In the genomic region with DNA sequence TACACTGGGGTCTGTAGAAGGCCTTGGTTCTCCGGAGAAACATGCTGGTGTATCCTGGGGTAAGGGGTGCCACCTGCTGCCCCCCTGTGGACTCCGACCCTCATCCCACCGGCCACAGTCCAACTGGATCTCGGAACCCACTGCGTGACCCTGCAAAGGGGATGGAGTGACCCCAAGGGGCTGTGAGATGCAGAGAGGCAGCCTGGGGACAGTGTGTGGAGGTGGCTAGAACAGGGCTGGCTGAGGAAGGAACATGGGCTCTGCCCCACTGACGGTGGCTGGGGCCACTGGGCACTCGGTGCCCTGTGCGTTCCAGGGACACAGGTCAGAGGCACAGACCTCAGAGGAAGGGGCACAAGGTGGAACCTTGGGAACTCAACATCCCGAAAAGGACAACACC, we compare ENCODE assay signal across 1 cellular context.
TF ChIP-seq lines count a peak whose summit lies in the region.

No MANE protein-coding gene starts in this region.

TF ChIP-seq in GM23338, 12 proteins besides CTCF, POLR2A, EP300 and RAD21 (continued from another document):
- TF ChIP-seq, protein P1, sequence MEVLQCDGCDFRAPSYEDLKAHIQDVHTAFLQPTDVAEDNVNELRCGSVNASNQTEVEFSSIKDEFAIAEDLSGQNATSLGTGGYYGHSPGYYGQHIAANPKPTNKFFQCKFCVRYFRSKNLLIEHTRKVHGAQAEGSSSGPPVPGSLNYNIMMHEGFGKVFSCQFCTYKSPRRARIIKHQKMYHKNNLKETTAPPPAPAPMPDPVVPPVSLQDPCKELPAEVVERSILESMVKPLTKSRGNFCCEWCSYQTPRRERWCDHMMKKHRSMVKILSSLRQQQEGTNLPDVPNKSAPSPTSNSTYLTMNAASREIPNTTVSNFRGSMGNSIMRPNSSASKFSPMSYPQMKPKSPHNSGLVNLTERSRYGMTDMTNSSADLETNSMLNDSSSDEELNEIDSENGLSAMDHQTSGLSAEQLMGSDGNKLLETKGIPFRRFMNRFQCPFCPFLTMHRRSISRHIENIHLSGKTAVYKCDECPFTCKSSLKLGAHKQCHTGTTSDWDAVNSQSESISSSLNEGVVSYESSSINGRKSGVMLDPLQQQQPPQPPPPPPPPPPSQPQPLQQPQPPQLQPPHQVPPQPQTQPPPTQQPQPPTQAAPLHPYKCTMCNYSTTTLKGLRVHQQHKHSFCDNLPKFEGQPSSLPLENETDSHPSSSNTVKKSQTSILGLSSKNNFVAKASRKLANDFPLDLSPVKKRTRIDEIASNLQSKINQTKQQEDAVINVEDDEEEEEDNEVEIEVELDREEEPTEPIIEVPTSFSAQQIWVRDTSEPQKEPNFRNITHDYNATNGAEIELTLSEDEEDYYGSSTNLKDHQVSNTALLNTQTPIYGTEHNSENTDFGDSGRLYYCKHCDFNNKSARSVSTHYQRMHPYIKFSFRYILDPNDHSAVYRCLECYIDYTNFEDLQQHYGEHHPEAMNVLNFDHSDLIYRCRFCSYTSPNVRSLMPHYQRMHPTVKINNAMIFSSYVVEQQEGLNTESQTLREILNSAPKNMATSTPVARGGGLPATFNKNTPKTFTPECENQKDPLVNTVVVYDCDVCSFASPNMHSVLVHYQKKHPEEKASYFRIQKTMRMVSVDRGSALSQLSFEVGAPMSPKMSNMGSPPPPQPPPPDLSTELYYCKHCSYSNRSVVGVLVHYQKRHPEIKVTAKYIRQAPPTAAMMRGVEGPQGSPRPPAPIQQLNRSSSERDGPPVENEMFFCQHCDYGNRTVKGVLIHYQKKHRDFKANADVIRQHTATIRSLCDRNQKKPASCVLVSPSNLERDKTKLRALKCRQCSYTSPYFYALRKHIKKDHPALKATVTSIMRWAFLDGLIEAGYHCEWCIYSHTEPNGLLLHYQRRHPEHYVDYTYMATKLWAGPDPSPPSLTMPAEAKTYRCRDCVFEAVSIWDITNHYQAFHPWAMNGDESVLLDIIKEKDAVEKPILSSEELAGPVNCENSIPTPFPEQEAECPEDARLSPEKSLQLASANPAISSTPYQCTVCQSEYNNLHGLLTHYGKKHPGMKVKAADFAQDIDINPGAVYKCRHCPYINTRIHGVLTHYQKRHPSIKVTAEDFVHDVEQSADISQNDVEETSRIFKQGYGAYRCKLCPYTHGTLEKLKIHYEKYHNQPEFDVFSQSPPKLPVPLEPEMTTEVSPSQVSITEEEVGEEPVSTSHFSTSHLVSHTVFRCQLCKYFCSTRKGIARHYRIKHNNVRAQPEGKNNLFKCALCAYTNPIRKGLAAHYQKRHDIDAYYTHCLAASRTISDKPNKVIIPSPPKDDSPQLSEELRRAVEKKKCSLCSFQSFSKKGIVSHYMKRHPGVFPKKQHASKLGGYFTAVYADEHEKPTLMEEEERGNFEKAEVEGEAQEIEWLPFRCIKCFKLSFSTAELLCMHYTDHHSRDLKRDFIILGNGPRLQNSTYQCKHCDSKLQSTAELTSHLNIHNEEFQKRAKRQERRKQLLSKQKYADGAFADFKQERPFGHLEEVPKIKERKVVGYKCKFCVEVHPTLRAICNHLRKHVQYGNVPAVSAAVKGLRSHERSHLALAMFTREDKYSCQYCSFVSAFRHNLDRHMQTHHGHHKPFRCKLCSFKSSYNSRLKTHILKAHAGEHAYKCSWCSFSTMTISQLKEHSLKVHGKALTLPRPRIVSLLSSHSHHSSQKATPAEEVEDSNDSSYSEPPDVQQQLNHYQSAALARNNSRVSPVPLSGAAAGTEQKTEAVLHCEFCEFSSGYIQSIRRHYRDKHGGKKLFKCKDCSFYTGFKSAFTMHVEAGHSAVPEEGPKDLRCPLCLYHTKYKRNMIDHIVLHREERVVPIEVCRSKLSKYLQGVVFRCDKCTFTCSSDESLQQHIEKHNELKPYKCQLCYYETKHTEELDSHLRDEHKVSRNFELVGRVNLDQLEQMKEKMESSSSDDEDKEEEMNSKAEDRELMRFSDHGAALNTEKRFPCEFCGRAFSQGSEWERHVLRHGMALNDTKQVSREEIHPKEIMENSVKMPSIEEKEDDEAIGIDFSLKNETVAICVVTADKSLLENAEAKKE (CRISPR knock-in tag; IDR thresholded peaks at IDR 0.05) = no peak
- TF ChIP-seq, protein P2, sequence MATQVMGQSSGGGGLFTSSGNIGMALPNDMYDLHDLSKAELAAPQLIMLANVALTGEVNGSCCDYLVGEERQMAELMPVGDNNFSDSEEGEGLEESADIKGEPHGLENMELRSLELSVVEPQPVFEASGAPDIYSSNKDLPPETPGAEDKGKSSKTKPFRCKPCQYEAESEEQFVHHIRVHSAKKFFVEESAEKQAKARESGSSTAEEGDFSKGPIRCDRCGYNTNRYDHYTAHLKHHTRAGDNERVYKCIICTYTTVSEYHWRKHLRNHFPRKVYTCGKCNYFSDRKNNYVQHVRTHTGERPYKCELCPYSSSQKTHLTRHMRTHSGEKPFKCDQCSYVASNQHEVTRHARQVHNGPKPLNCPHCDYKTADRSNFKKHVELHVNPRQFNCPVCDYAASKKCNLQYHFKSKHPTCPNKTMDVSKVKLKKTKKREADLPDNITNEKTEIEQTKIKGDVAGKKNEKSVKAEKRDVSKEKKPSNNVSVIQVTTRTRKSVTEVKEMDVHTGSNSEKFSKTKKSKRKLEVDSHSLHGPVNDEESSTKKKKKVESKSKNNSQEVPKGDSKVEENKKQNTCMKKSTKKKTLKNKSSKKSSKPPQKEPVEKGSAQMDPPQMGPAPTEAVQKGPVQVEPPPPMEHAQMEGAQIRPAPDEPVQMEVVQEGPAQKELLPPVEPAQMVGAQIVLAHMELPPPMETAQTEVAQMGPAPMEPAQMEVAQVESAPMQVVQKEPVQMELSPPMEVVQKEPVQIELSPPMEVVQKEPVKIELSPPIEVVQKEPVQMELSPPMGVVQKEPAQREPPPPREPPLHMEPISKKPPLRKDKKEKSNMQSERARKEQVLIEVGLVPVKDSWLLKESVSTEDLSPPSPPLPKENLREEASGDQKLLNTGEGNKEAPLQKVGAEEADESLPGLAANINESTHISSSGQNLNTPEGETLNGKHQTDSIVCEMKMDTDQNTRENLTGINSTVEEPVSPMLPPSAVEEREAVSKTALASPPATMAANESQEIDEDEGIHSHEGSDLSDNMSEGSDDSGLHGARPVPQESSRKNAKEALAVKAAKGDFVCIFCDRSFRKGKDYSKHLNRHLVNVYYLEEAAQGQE (IDR thresholded peaks at IDR 0.05; ENCODE audit: unreplicated experiment) = no peak
- no peak for TF ChIP-seq ZNF114 (CRISPR knock-in tag; IDR thresholded peaks at IDR 0.05)
- TF ChIP-seq STAT1 (IDR thresholded peaks at IDR 0.05; ENCODE audit: unreplicated experiment) = no peak
- TF ChIP-seq CREB1 (CRISPR knock-in tag; IDR thresholded peaks at IDR 0.05; ENCODE audit: low read depth) = no peak
- TF ChIP-seq JUNB (IDR thresholded peaks at IDR 0.05; ENCODE audit: unreplicated experiment) = no peak
- TF ChIP-seq, protein P3, sequence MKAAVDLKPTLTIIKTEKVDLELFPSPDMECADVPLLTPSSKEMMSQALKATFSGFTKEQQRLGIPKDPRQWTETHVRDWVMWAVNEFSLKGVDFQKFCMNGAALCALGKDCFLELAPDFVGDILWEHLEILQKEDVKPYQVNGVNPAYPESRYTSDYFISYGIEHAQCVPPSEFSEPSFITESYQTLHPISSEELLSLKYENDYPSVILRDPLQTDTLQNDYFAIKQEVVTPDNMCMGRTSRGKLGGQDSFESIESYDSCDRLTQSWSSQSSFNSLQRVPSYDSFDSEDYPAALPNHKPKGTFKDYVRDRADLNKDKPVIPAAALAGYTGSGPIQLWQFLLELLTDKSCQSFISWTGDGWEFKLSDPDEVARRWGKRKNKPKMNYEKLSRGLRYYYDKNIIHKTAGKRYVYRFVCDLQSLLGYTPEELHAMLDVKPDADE (IDR thresholded peaks at IDR 0.05) = no peak
- no peak for TF ChIP-seq EZH2 (IDR thresholded peaks at IDR 0.05; ENCODE audit: low read depth, unreplicated experiment)
- TF ChIP-seq EZH2phosphoT487 (IDR thresholded peaks at IDR 0.05; ENCODE audit: unreplicated experiment) = no peak
